8 cellular contexts compared by ENCODE assay signal in genomic region chr9:6788175-6789016, GRCh38. TPM values are rescaled to one million over a fixed set of nuclear protein-coding genes. Genes with fewer than 3 reads are reported as not detected.
DNase-seq lines count a peak whose midpoint lies in the region; ATAC-seq lines count a peak whose summit lies in the region.

No MANE protein-coding gene starts in this region.

- ATAC-seq in T-cell (replicated peaks in 1 of 4) (no peak), GM21529 (IDR thresholded peaks at IDR 0.05; ENCODE audit: unreplicated experiment) (no peak)

- peaks cover 52 to 63% (median 56%) of the 10 kb centered on the region in 3 donors for H3K4me1 Mint-ChIP-seq in T-cell
- H3K4me1 Mint-ChIP-seq in activated naive CD4-positive, alpha-beta T cell treated with anti-CD3 and anti-CD28 coated beads for 36 hours (ENCODE audit: low read depth) = peaks cover 46% of the 10 kb centered on the region

- H3K27ac Mint-ChIP-seq in T-cell = peak overlapping the region; percentile 39 to 65
- no peak overlapping the region for H3K27ac Mint-ChIP-seq in activated naive CD4-positive, alpha-beta T cell treated with anti-CD3 and anti-CD28 coated beads for 36 hours

- POLR2A ChIA-PET in T-cell (lab: Charles Lee) = no interaction called here

- no peaks in the 10 kb centered on the region for H3K9me3 Mint-ChIP-seq in T-cell
- no peaks in the 10 kb centered on the region for H3K9me3 Mint-ChIP-seq in activated naive CD4-positive, alpha-beta T cell treated with anti-CD3 and anti-CD28 coated beads for 36 hours

- peak overlapping the region in 1 of 3 donors; percentile 8 for H3K4me3 Mint-ChIP-seq in T-cell
- H3K4me3 Mint-ChIP-seq in activated naive CD4-positive, alpha-beta T cell treated with anti-CD3 and anti-CD28 coated beads for 36 hours = no peak overlapping the region

- DNase-seq in EL (peak; percentile 68), T-cell (no peak), head of caudate nucleus (peak in 30 of 42 donors; percentile 6 to 60 (median 28)), posterior cingulate gyrus (peak in 9 of 10 donors; percentile 24 to 92 (median 43)), NCI-H82 (lab: John Stamatoyannopoulos, UW) (no peak), GF-D8 (lab: John Stamatoyannopoulos, UW) (no peak)
- DNase-seq in activated naive CD4-positive, alpha-beta T cell treated with anti-CD3 and anti-CD28 coated beads for 36 hours = no peak

- H3K36me3 Mint-ChIP-seq in T-cell = peaks cover 17% of the 10 kb centered on the region
- H3K36me3 Mint-ChIP-seq in activated naive CD4-positive, alpha-beta T cell treated with anti-CD3 and anti-CD28 coated beads for 36 hours (ENCODE audit: low read depth) = peaks cover 8% of the 10 kb centered on the region

- intact Hi-C loops in head of caudate nucleus (cut with DNase I) (no loop called here), posterior cingulate gyrus (cut with DNase I) (no loop called here)
- intact Hi-C loops in activated naive CD4-positive, alpha-beta T cell treated with anti-CD3 and anti-CD28 coated beads for 36 hours (cut with micrococcal nuclease) = no loop called here

- no peaks in the 10 kb centered on the region for H3K27me3 Mint-ChIP-seq in T-cell
- H3K27me3 Mint-ChIP-seq in activated naive CD4-positive, alpha-beta T cell treated with anti-CD3 and anti-CD28 coated beads for 36 hours (ENCODE audit: low read depth) = no peaks in the 10 kb centered on the region

- CTCF ChIA-PET in T-cell (lab: Charles Lee) = interaction anchor here in 1 of 2 donors (0.7 kb wide), 1 partner anchor 26 kb away, joined by 4 read pairs; no protein-coding TSS in a partner anchor
- CTCF ChIA-PET in activated naive CD4-positive, alpha-beta T cell treated with anti-CD3 and anti-CD28 coated beads for 36 hours (lab: Charles Lee) = no interaction called here

RNA-seq across cellular contexts. Expression of gene KDM4C, which starts 30.6 kb away (rescaled TPM):
- 100 to 1,000 TPM in 2 of 5 donors, 10 to 100 TPM in 3; 66.4 to 107 (median 76.0) TPM for total RNA-seq in T-cell
- total RNA-seq in activated naive CD4-positive, alpha-beta T cell treated with anti-CD3 and anti-CD28 coated beads for 36 hours = 10 to 100 TPM; 27.4 to 28.9 TPM

Comparison
In these comparisons a context has a peak if more than half of its experiments do, and no peak if none do; other contexts are left out.
1. DNase-seq: peak in EL (single experiment), head of caudate nucleus (30 of 42) and posterior cingulate gyrus (9 of 10); none in T-cell (0 of 34), NCI-H82 (single experiment), activated naive CD4-positive, alpha-beta T cell treated with anti-CD3 and anti-CD28 coated beads for 36 hours (single experiment) and GF-D8 (single experiment).